Comparison of ENCODE assay signal across 11 cellular contexts in genomic region chr15:58117619-58118018, GRCh38. TPM values are rescaled to one million over a fixed set of nuclear protein-coding genes. Genes with fewer than 3 reads are reported as not detected.
"Had no signal": no experiment of that assay in that cellular context is flagged by ENCODE, and none has a peak within 500 bp of the region (broad histone marks: within the 10 kb centered on the region; RNA-seq: fewer than 3 reads in every experiment).

No MANE protein-coding gene starts in this region.

- H3K4me1 ChIP-seq: HAP-1 had no signal

- H3K36me3 Mint-ChIP-seq: IgD-negative memory B cell had no signal

- H3K4me3 ChIP-seq: HAP-1 had no signal

- FAIRE-seq: HTR-8/SVneo had no signal

- H3K4me1 Mint-ChIP-seq: IgD-negative memory B cell had no signal

- H3K9me3 ChIP-seq: HAP-1 had no signal

- H3K27ac Mint-ChIP-seq: HFFc6, IgD-negative memory B cell had no signal

- H3K27ac ChIP-seq: KMS-11 had no signal

- H3K4me2 ChIP-seq: KMS-11 had no signal

- DNase-seq: GOT3, H7, HFFc6, KBM-7 had no signal

- H3K9ac ChIP-seq: KMS-11 had no signal

- ATAC-seq: HCT116 had no signal

- H3K36me3 ChIP-seq: HAP-1 had no signal

- H3K4me3 Mint-ChIP-seq: HFFc6, IgD-negative memory B cell had no signal

- H3K9me3 Mint-ChIP-seq: HFFc6 had no signal

RNA-seq across cellular contexts. Expression of gene AQP9, which starts 20.6 kb away (rescaled TPM):
- total RNA-seq: H4, H7, HFFc6, HT-29 had no signal
- polyA plus RNA-seq: IgD-negative memory B cell had no signal

RNA-seq across cellular contexts. Expression of gene ALDH1A2, which starts 52.1 kb away (rescaled TPM):
- total RNA-seq: H4, HFFc6 had no signal
- polyA plus RNA-seq: IgD-negative memory B cell had no signal
